In genomic region chr17:18858567-18859245, GRCh38 we compare ENCODE assay signal across 8 cellular contexts. TPM values are rescaled to one million over a fixed set of nuclear protein-coding genes. Genes with fewer than 3 reads are reported as not detected.
DNase-seq lines count a peak whose midpoint lies in the region; ATAC-seq and TF ChIP-seq lines count a peak whose summit lies in the region.

No MANE protein-coding gene starts in this region.

- H3K4me1 ChIP-seq in right atrium auricular region (peaks cover 0 to 27% of the 10 kb centered on the region in 2 donors), mesendoderm (ENCODE audit: control insufficient read depth, low read depth, low read length) (peaks cover 3% of the 10 kb centered on the region), aorta (ENCODE audit: control insufficient read depth in 1 of 2, insufficient read depth in 2 of 2, low read length in 2 of 2) (no peaks in the 10 kb centered on the region)

- intact Hi-C loops in Right ventricle myocardium inferior (cut with DNase I): no loop called here
- intact Hi-C loops in aorta (cut with DNase I): no loop called here

- WGBS in mesendoderm (ENCODE audit: extremely low coverage, insufficient coverage, low lambda C conversion rate): no CpG with 5 or more reads among the region's 12 CpGs
- 4 to 5% methylated on average over 12 of the region's 12 CpGs for WGBS in aorta, 2 donors

- H3K27me3 ChIP-seq in right atrium auricular region (no peaks in the 10 kb centered on the region), brain microvascular endothelial cell (replicated peaks) (no peaks in the 10 kb centered on the region), mesendoderm (ENCODE audit: insufficient read depth, low read length, poor library complexity) (no peaks in the 10 kb centered on the region), aorta (ENCODE audit: control insufficient read depth in 1 of 2, insufficient read depth in 2 of 2, low read length in 1 of 2) (no peaks in the 10 kb centered on the region)

- no peak for DNase-seq in right atrium auricular region (ENCODE audit: low spot score)
- no peak for DNase-seq in Right ventricle myocardium inferior (ENCODE audit: missing footprints)
- no peak for DNase-seq in brain microvascular endothelial cell
- DNase-seq in mesendoderm: no peak
- no peak for DNase-seq in aorta
- no peak for DNase-seq in KG1 (lab: John Stamatoyannopoulos, UW)
- no peak for DNase-seq in HuH-7.5 (ENCODE audit: low spot score)

- no peak overlapping the region for H3K4ac ChIP-seq in mesendoderm (ENCODE audit: low read depth, low read length)

- H2AK5ac ChIP-seq in mesendoderm (ENCODE audit: low read length): no peak overlapping the region

- no peak overlapping the region for H3K23ac ChIP-seq in mesendoderm (ENCODE audit: low read length)

- H4K5ac ChIP-seq in mesendoderm (ENCODE audit: low read length): no peak overlapping the region

- H3K56ac ChIP-seq in mesendoderm (ENCODE audit: low read length): peak overlapping the region; percentile 90

- no peak overlapping the region for H2BK120ac ChIP-seq in mesendoderm (ENCODE audit: low read depth, low read length)

- H4K8ac ChIP-seq in mesendoderm (ENCODE audit: low read depth, low read length): no peak overlapping the region

- ATAC-seq in Right ventricle myocardium inferior (no peak), aorta (ENCODE audit: low FRiP score) (no peak), HG03159 (IDR thresholded peaks at IDR 0.05; ENCODE audit: unreplicated experiment) (no peak)

- H3K4me3 ChIP-seq in right atrium auricular region: peak overlapping the region; percentile 80 to 84
- H3K4me3 ChIP-seq in brain microvascular endothelial cell (ENCODE audit: low read depth, low read length): peak overlapping the region; percentile 71
- peak overlapping the region; percentile 28 for H3K4me3 ChIP-seq in mesendoderm (ENCODE audit: low read length)
- H3K4me3 ChIP-seq in aorta (ENCODE audit: low read length in 2 of 2): peak overlapping the region; percentile 88 to 96

- peak overlapping the region; percentile 66 for H3K9ac ChIP-seq in mesendoderm (ENCODE audit: low read length)

- H3K79me2 ChIP-seq in mesendoderm (ENCODE audit: control insufficient read depth, insufficient read depth, low read length): peaks cover 20% of the 10 kb centered on the region

- no peak for TF ChIP-seq CTCF in right atrium auricular region (IDR thresholded peaks at IDR 0.05)
- TF ChIP-seq CTCF in brain microvascular endothelial cell (IDR thresholded peaks at IDR 0.05; ENCODE audit: low read depth, low read length, missing control alignments): no peak

- no peak overlapping the region for H2BK15ac ChIP-seq in mesendoderm (replicated peaks; ENCODE audit: low read depth)

- peaks cover 12% of the 10 kb centered on the region for H3K79me1 ChIP-seq in mesendoderm (ENCODE audit: low read length)

- peak overlapping the region; percentile 77 for H3K4me2 ChIP-seq in mesendoderm (ENCODE audit: low read length)

- H2BK5ac ChIP-seq in mesendoderm (ENCODE audit: low read length): no peak overlapping the region

- in situ Hi-C loops in brain microvascular endothelial cell (cut with HindIII; ENCODE audit: low pct_ligation_motif_present, low sequenced_read_pairs): loop anchor here (25.0 kb wide), 1 partner anchor 104 kb away; the partner anchor contains the start of gene SLC5A10

- H3K27ac ChIP-seq in right atrium auricular region: peak overlapping the region; percentile 92 to 93
- peak overlapping the region; percentile 52 for H3K27ac ChIP-seq in brain microvascular endothelial cell
- H3K27ac ChIP-seq in mesendoderm (ENCODE audit: low read depth, low read length): peak overlapping the region; percentile 87
- H3K27ac ChIP-seq in aorta (ENCODE audit: low read depth in 1 of 2, low read length in 2 of 2): peak overlapping the region; percentile 76 to 91

- H3K36me3 ChIP-seq in right atrium auricular region (no peaks in the 10 kb centered on the region), brain microvascular endothelial cell (replicated peaks) (no peaks in the 10 kb centered on the region), mesendoderm (ENCODE audit: control insufficient read depth, insufficient read depth, low read length) (no peaks in the 10 kb centered on the region), aorta (ENCODE audit: control insufficient read depth in 1 of 2, insufficient read depth in 2 of 2, low read length in 1 of 2) (no peaks in the 10 kb centered on the region)

- H3K9me3 ChIP-seq in right atrium auricular region: no peaks in the 10 kb centered on the region
- H3K9me3 ChIP-seq in aorta (ENCODE audit: control insufficient read depth, low read length): no peaks in the 10 kb centered on the region

- peak overlapping the region; percentile 99 for H3K18ac ChIP-seq in mesendoderm (ENCODE audit: low read length)

RNA-seq across cellular contexts. Expression of gene PRPSAP2, which starts 0.8 kb away (rescaled TPM):
- total RNA-seq in right atrium auricular region: 10 to 100 TPM; 19.5 to 23.2 TPM
- total RNA-seq in Right ventricle myocardium inferior: 15.9 TPM
- 38.2 TPM for polyA plus RNA-seq in mesendoderm (2013, experiment 1 of 2)
- 39.1 TPM for polyA plus RNA-seq in mesendoderm (2013, experiment 2 of 2)
- total RNA-seq in aorta: 10 to 100 TPM; 20.6 to 31.8 TPM
- polyA plus RNA-seq in aorta: 10 to 100 TPM; 17.6 to 18.7 TPM

Comparison
In these comparisons a context has a peak if more than half of its experiments do, and no peak if none do; other contexts are left out.
1. H3K4me3 ChIP-seq: peak in every context shown above with its lines; median percentile 92 in aorta; 82 in right atrium auricular region; 71 in brain microvascular endothelial cell; 28 in mesendoderm.